ENCODE assay signal across 8 cellular contexts in genomic region chr3:43998374-43998840, GRCh38.
A peak's percentile ranks its signal among the peaks of the same experiment; 100 is the strongest.
DNase-seq lines count a peak whose midpoint lies in the region; ATAC-seq, FAIRE-seq and TF ChIP-seq lines count a peak whose summit lies in the region.

No MANE protein-coding gene starts in this region.

- peaks cover 48% of the 10 kb centered on the region for H3K27me3 ChIP-seq in keratinocyte (ENCODE audit: control insufficient read depth, extremely low read depth, insufficient read depth, low read length)
- peaks cover 0 to 92% of the 10 kb centered on the region in 2 donors for H3K27me3 ChIP-seq in tibial nerve
- H3K27me3 ChIP-seq in gastroesophageal sphincter: peaks cover 97% of the 10 kb centered on the region

- H3K27ac Mint-ChIP-seq in activated T-cell treated with anti-CD3 and anti-CD28 coated beads, Interleukin-2, amount 50 U/mL, for 24 hours: no peak overlapping the region
- H3K27ac Mint-ChIP-seq in activated CD8-positive, alpha-beta T cell treated with anti-CD3 and anti-CD28 coated beads, Interleukin-2, amount 10 ng/mL, durations not matched to agents 7 days and 5 days: peak overlapping the region; percentile 7

- peaks cover 46% of the 10 kb centered on the region for H3K4me1 ChIP-seq in keratinocyte (ENCODE audit: control insufficient read depth, extremely low read depth, insufficient read depth, low read length)
- peaks cover 0 to 56% (median 47%) of the 10 kb centered on the region in 4 donors for H3K4me1 ChIP-seq in tibial nerve
- H3K4me1 ChIP-seq in gastroesophageal sphincter: peaks cover 0 to 55% (median 40%) of the 10 kb centered on the region in 3 donors

- H3K9me3 ChIP-seq in keratinocyte (ENCODE audit: control insufficient read depth, low read depth, low read length) (no peaks in the 10 kb centered on the region), tibial nerve (no peaks in the 10 kb centered on the region), gastroesophageal sphincter (peaks cover 0 to 3% (median 0%) of the 10 kb centered on the region in 3 donors)

- H3K36me3 Mint-ChIP-seq in activated T-cell treated with anti-CD3 and anti-CD28 coated beads, Interleukin-2, amount 50 U/mL, for 24 hours (ENCODE audit: low read depth): no peaks in the 10 kb centered on the region
- peaks cover 4% of the 10 kb centered on the region for H3K36me3 Mint-ChIP-seq in activated CD8-positive, alpha-beta T cell treated with anti-CD3 and anti-CD28 coated beads, Interleukin-2, amount 10 ng/mL, durations not matched to agents 7 days and 5 days (ENCODE audit: low read depth)

- no peaks in the 10 kb centered on the region for H3K36me3 ChIP-seq in keratinocyte (ENCODE audit: control insufficient read depth in 2 of 2, extremely low read depth in 1 of 2, insufficient read depth in 2 of 2, low read length in 2 of 2)
- H3K36me3 ChIP-seq in tibial nerve: no peaks in the 10 kb centered on the region
- H3K36me3 ChIP-seq in gastroesophageal sphincter: no peaks in the 10 kb centered on the region

- TF ChIP-seq CTCF in keratinocyte (optimal IDR thresholded peaks at IDR 0.05 in 1 of 3, IDR thresholded peaks at IDR 0.05 in 1 of 3, conservative IDR thresholded peaks at IDR 0.05 in 1 of 3; ENCODE audit: extremely low read depth in 1 of 3, insufficient read depth in 2 of 3, low read length in 3 of 3) (no peak), tibial nerve (IDR thresholded peaks at IDR 0.05) (no peak), gastroesophageal sphincter (IDR thresholded peaks at IDR 0.05) (no peak)

- H3K79me2 ChIP-seq in keratinocyte (ENCODE audit: control insufficient read depth, insufficient read depth, low read length): peaks cover 10% of the 10 kb centered on the region

- TF ChIP-seq EP300 in tibial nerve (IDR thresholded peaks at IDR 0.05) (no peak), gastroesophageal sphincter (IDR thresholded peaks at IDR 0.05) (no peak)

- peak; percentile 40 for DNase-seq in activated T-cell treated with anti-CD3 and anti-CD28 coated beads, Interleukin-2, amount 50 U/mL, for 24 hours
- DNase-seq in activated T-cell treated with anti-CD3 and anti-CD28 coated beads, Interleukin-2, amount 50 U/mL, for 1 hour: no peak
- no peak for DNase-seq in activated CD8-positive, alpha-beta T cell treated with anti-CD3 and anti-CD28 coated beads, Interleukin-2, amount 10 ng/mL, durations not matched to agents 7 days and 5 days
- no peak for DNase-seq in keratinocyte (ENCODE audit: low read depth, low spot score)
- DNase-seq in tibial nerve (ENCODE audit: low spot score in 2 of 2): no peak
- no peak for DNase-seq in HTR-8/SVneo (ENCODE audit: insufficient read length, low spot score)
- DNase-seq in cortex of kidney (lab: John Stamatoyannopoulos, UW): no peak

- TF ChIP-seq POLR2A in tibial nerve (IDR thresholded peaks at IDR 0.05) (no peak), gastroesophageal sphincter (IDR thresholded peaks at IDR 0.05) (no peak)

- dilution Hi-C loops in keratinocyte (cut with MboI; ENCODE audit: extremely low pct_ligation_motif_present, low sequenced_read_pairs): no loop called here

- no peaks in the 10 kb centered on the region for H3K9me1 ChIP-seq in keratinocyte (ENCODE audit: control insufficient read depth, extremely low read depth, insufficient read depth, low read length)

- H3K4me3 ChIP-seq in keratinocyte (ENCODE audit: control insufficient read depth in 2 of 3, extremely low read depth in 1 of 3, insufficient read depth in 2 of 3, low read depth in 1 of 3, low read length in 3 of 3) (peak overlapping the region; percentile 46 to 76 (median 75)), tibial nerve (peak overlapping the region; percentile 36 to 62 (median 48)), gastroesophageal sphincter (peak overlapping the region in 1 of 2 donors; percentile 61)

- H4K20me1 ChIP-seq in keratinocyte (ENCODE audit: control insufficient read depth, extremely low read depth, insufficient read depth, low read length): no peaks in the 10 kb centered on the region

- no peaks in the 10 kb centered on the region for H3K9me3 Mint-ChIP-seq in activated T-cell treated with anti-CD3 and anti-CD28 coated beads, Interleukin-2, amount 50 U/mL, for 24 hours
- H3K9me3 Mint-ChIP-seq in activated CD8-positive, alpha-beta T cell treated with anti-CD3 and anti-CD28 coated beads, Interleukin-2, amount 10 ng/mL, durations not matched to agents 7 days and 5 days (ENCODE audit: insufficient read depth): no peaks in the 10 kb centered on the region

- FAIRE-seq in keratinocyte (lab: Jason Lieb, UNC): peak; percentile 39
- FAIRE-seq in HTR-8/SVneo (lab: Jason Lieb, UNC): no peak

- H3K27ac ChIP-seq in keratinocyte (ENCODE audit: control insufficient read depth, insufficient read depth, low read length): peak overlapping the region; percentile 39
- peak overlapping the region in 2 of 4 donors; percentile 33 to 77 for H3K27ac ChIP-seq in tibial nerve
- no peak overlapping the region for H3K27ac ChIP-seq in gastroesophageal sphincter

- ATAC-seq in activated CD8-positive, alpha-beta T cell treated with anti-CD3 and anti-CD28 coated beads, Interleukin-2, amount 10 ng/mL, durations not matched to agents 7 days and 5 days: no peak
- ATAC-seq in gastroesophageal sphincter: no peak

- H3K4me3 Mint-ChIP-seq in activated T-cell treated with anti-CD3 and anti-CD28 coated beads, Interleukin-2, amount 50 U/mL, for 24 hours: peak overlapping the region; percentile 62
- H3K4me3 Mint-ChIP-seq in activated CD8-positive, alpha-beta T cell treated with anti-CD3 and anti-CD28 coated beads, Interleukin-2, amount 10 ng/mL, durations not matched to agents 7 days and 5 days: peak overlapping the region; percentile 47

- peak overlapping the region; percentile 74 for H2AFZ ChIP-seq in keratinocyte (ENCODE audit: control insufficient read depth, low read length)

- H3K9ac ChIP-seq in keratinocyte (ENCODE audit: control insufficient read depth, extremely low read depth, insufficient read depth, low read length): peak overlapping the region; percentile 71

- peaks cover 91% of the 10 kb centered on the region for H3K27me3 Mint-ChIP-seq in activated T-cell treated with anti-CD3 and anti-CD28 coated beads, Interleukin-2, amount 50 U/mL, for 24 hours
- peaks cover 84% of the 10 kb centered on the region for H3K27me3 Mint-ChIP-seq in activated CD8-positive, alpha-beta T cell treated with anti-CD3 and anti-CD28 coated beads, Interleukin-2, amount 10 ng/mL, durations not matched to agents 7 days and 5 days (ENCODE audit: low read depth)

- H3K4me2 ChIP-seq in keratinocyte (ENCODE audit: control insufficient read depth, extremely low read depth, insufficient read depth, low read depth, low read length): peak overlapping the region; percentile 98

- CTCF ChIA-PET in activated CD8-positive, alpha-beta T cell treated with anti-CD3 and anti-CD28 coated beads, Interleukin-2, amount 10 ng/mL, durations not matched to agents 7 days and 5 days (lab: Charles Lee): interaction anchor here (0.7 kb wide), 1 partner anchor 142 kb away, joined by 3 read pairs; no protein-coding TSS in a partner anchor

- POLR2A ChIA-PET in activated CD8-positive, alpha-beta T cell treated with anti-CD3 and anti-CD28 coated beads, Interleukin-2, amount 10 ng/mL, durations not matched to agents 7 days and 5 days (lab: Charles Lee): no interaction called here

- peaks cover 40% of the 10 kb centered on the region for H3K4me1 Mint-ChIP-seq in activated T-cell treated with anti-CD3 and anti-CD28 coated beads, Interleukin-2, amount 50 U/mL, for 24 hours (ENCODE audit: low read depth)
- peaks cover 43% of the 10 kb centered on the region for H3K4me1 Mint-ChIP-seq in activated CD8-positive, alpha-beta T cell treated with anti-CD3 and anti-CD28 coated beads, Interleukin-2, amount 10 ng/mL, durations not matched to agents 7 days and 5 days (ENCODE audit: low read depth)

- 1 to 2% methylated on average over 23 to 24 of the region's 25 CpGs for WGBS in tibial nerve, 2 donors
- no CpG with 5 or more reads among the region's 25 CpGs for WGBS in gastroesophageal sphincter (ENCODE audit: low coverage in 1 of 2), 2 donors
